Comparison of ENCODE assay signal across 1 cellular context in genomic region chr1:167219646-167220536, GRCh38.
A peak's percentile ranks its signal among the peaks of the same experiment; 100 is the strongest.
TF ChIP-seq lines count a peak whose summit lies in the region.

No MANE protein-coding gene starts in this region.

TF ChIP-seq in GM23338, 12 proteins besides CTCF, POLR2A, EP300 and RAD21 (continued from another document):
- TF ChIP-seq ZNF462 (CRISPR knock-in tag; IDR thresholded peaks at IDR 0.05) (no peak), POLR2AphosphoS5 (IDR thresholded peaks at IDR 0.05; ENCODE audit: low read depth) (peak; percentile 89), CREB1 (CRISPR knock-in tag; IDR thresholded peaks at IDR 0.05; ENCODE audit: low read depth) (peak; percentile 38; the same call in 1 of the 2 replicates), NANOG (IDR thresholded peaks at IDR 0.05; ENCODE audit: borderline replicate concordance) (peak; percentile 55; the same call in 1 of the 2 replicates)
